In genomic region chr19:19053508-19054314, GRCh38 we compare ENCODE assay signal across 8 cellular contexts. TPM values are rescaled to one million over a fixed set of nuclear protein-coding genes. Genes with fewer than 3 reads are reported as not detected.
DNase-seq lines count a peak whose midpoint lies in the region; ATAC-seq, FAIRE-seq and TF ChIP-seq lines count a peak whose summit lies in the region.

No MANE protein-coding gene starts in this region.

- CTCF ChIA-PET in A673 (lab: Charles Lee) (no interaction called here), RWPE1 (lab: Yijun Ruan, JAX) (interaction anchor here (0.7 to 0.8 kb wide), 2 partner anchors 15 to 52 kb away, joined by 3 read pairs; no protein-coding TSS in a partner anchor)

- DNase-seq in A673 (ENCODE audit: low spot score) (peak; percentile 67), GM13976 (ENCODE audit: low spot score) (peak; percentile 81), RWPE1 (ENCODE audit: low spot score) (no peak), adrenal gland (peak; percentile 53 to 81 (median 71)), right cardiac atrium (peak; percentile 62 to 87 (median 84)), small intestine (peak; percentile 64)

- whole genome bisulfite sequencing in adrenal gland, 4 donors = 84 to 92% (median 90%) methylated on average over 17 to 25 of the region's 25 CpGs
- WGBS in right cardiac atrium = 85% methylated on average over 25 of the region's 25 CpGs
- 86 to 93% (median 88%) methylated on average over 24 to 25 of the region's 25 CpGs for WGBS in small intestine, 3 donors

- peak; percentile 54 to 68 for ATAC-seq in right cardiac atrium
- ATAC-seq in GM21447 (IDR thresholded peaks at IDR 0.05; ENCODE audit: unreplicated experiment) = no peak
- no peak for ATAC-seq in HG02840 (IDR thresholded peaks at IDR 0.05; ENCODE audit: low FRiP score, unreplicated experiment)

- POLR2A ChIA-PET in A673 (lab: Charles Lee; ENCODE audit: low non-redundant PET) (no interaction called here), RWPE1 (lab: Yijun Ruan, JAX; ENCODE audit: low non-redundant PET) (no interaction called here)

- H3K27ac ChIP-seq in A673 (ENCODE audit: low read depth, low read length, poor library complexity, severe bottlenecking) = no peak overlapping the region
- no peak overlapping the region for H3K27ac ChIP-seq in RWPE1
- no peak overlapping the region for H3K27ac ChIP-seq in adrenal gland
- no peak overlapping the region for H3K27ac ChIP-seq in right cardiac atrium (ENCODE audit: low read length)
- H3K27ac ChIP-seq in small intestine (ENCODE audit: low read depth in 1 of 2, low read length in 1 of 2) = no peak overlapping the region

- TF ChIP-seq CTCF in A673 (conservative IDR thresholded peaks at IDR 0.05; ENCODE audit: low read depth, low read length) (peak; percentile 81), GM13976 (IDR thresholded peaks at IDR 0.05; ENCODE audit: borderline replicate concordance, control extremely low read depth, extremely low read depth, insufficient read depth, missing control alignments) (peak; percentile 59), RWPE1 (conservative IDR thresholded peaks at IDR 0.05; ENCODE audit: low read depth) (peak; percentile 69), adrenal gland (IDR thresholded peaks at IDR 0.05) (peak; percentile 58 to 84 (median 73))

- H3K36me3 ChIP-seq in A673 (ENCODE audit: insufficient read depth, low read length, poor library complexity, severe bottlenecking) = peaks cover 45% of the 10 kb centered on the region
- H3K36me3 ChIP-seq in adrenal gland (replicated peaks in 1 of 2) = peaks cover 0 to 47% of the 10 kb centered on the region in 2 donors
- H3K36me3 ChIP-seq in small intestine (ENCODE audit: control insufficient read depth in 2 of 2, insufficient read depth in 2 of 2, low read length in 2 of 2) = peaks cover 0 to 5% of the 10 kb centered on the region in 2 donors

- no TSS peak for BruUV-seq in A673 (replicated peaks; lab: Mats Ljungman, UMichigan)

- no peak for FAIRE-seq in small intestine (lab: Jason Lieb, UNC)

- TF ChIP-seq POLR2A in adrenal gland (IDR thresholded peaks at IDR 0.05) = no peak

- H3K4me1 ChIP-seq in A673 (ENCODE audit: insufficient read depth, low read length, poor library complexity, severe bottlenecking) (no peaks in the 10 kb centered on the region), adrenal gland (replicated peaks in 1 of 2) (no peaks in the 10 kb centered on the region), right cardiac atrium (ENCODE audit: control insufficient read depth, insufficient read depth, low read length) (no peaks in the 10 kb centered on the region), small intestine (ENCODE audit: control insufficient read depth in 2 of 2, insufficient read depth in 1 of 2, low read depth in 1 of 2, low read length in 1 of 2) (no peaks in the 10 kb centered on the region)

- no peak overlapping the region for H3K4me3 ChIP-seq in A673 (ENCODE audit: low read depth, low read length, poor library complexity, severe bottlenecking)
- no peak overlapping the region for H3K4me3 ChIP-seq in adrenal gland
- no peak overlapping the region for H3K4me3 ChIP-seq in right cardiac atrium (ENCODE audit: low read length)
- no peak overlapping the region for H3K4me3 ChIP-seq in small intestine (ENCODE audit: low read depth in 1 of 2, low read length in 2 of 2)

- intact Hi-C loops in A673 (cut with micrococcal nuclease; ENCODE audit: unreplicated experiment) (loop anchor here (1.0 to 5.0 kb wide), 2 partner anchors 59 to 86 kb away; no protein-coding TSS in a partner anchor), adrenal gland (cut with DNase I) (loop anchor here (5.0 to 10.0 kb wide), 3 partner anchors 59 to 91 kb away; no protein-coding TSS in a partner anchor), right cardiac atrium (cut with DNase I) (no loop called here)

- no peaks in the 10 kb centered on the region for H3K9me3 ChIP-seq in A673 (ENCODE audit: low read depth, low read length, poor library complexity, severe bottlenecking)
- no peaks in the 10 kb centered on the region for H3K9me3 ChIP-seq in adrenal gland (replicated peaks in 1 of 3)
- no peaks in the 10 kb centered on the region for H3K9me3 ChIP-seq in right cardiac atrium (ENCODE audit: control insufficient read depth, low read length)
- H3K9me3 ChIP-seq in small intestine (ENCODE audit: control insufficient read depth, low read depth) = no peaks in the 10 kb centered on the region

- in situ Hi-C loops in GM13976 (cut with MboI; ENCODE audit: low sequenced_read_pairs, unreplicated experiment) = no loop called here

- H3K27me3 ChIP-seq in A673 (replicated peaks; ENCODE audit: insufficient read depth, low read depth, low read length, poor library complexity) = no peaks in the 10 kb centered on the region
- H3K27me3 ChIP-seq in adrenal gland = no peaks in the 10 kb centered on the region
- H3K27me3 ChIP-seq in right cardiac atrium (ENCODE audit: control insufficient read depth, insufficient read depth) = no peaks in the 10 kb centered on the region
- no peaks in the 10 kb centered on the region for H3K27me3 ChIP-seq in small intestine (ENCODE audit: control insufficient read depth in 2 of 2, insufficient read depth in 2 of 2, low read length in 2 of 2)

RNA-seq across cellular contexts. Expression of gene SLC25A42, which starts 10.1 kb away (rescaled TPM):
- total RNA-seq in A673 (2021) (3.5 and 4.5 TPM in 2 replicates), adrenal gland (10 to 100 TPM in 7 of 8 donors, 1 to 10 TPM in 1; 9.7 to 14.3 (median 13.3) TPM), right cardiac atrium (10 to 100 TPM; 13.4 to 18.7 (median 13.7) TPM)
- polyA plus RNA-seq in adrenal gland (10 to 100 TPM in 1 of 3 donors, 1 to 10 TPM in 2; 6.2 to 11.9 (median 10.0) TPM), right cardiac atrium (15.7 TPM), small intestine (1 to 10 TPM; 5.6 to 10.0 (median 8.7) TPM)

RNA-seq across cellular contexts. Expression of gene ARMC6, which starts 20.3 kb away (rescaled TPM):
- total RNA-seq in A673 (2021) (59.5 and 62.7 TPM in 2 replicates), adrenal gland (10 to 100 TPM; 16.7 to 31.5 (median 27.2) TPM), right cardiac atrium (10 to 100 TPM; 12.1 to 14.7 (median 13.8) TPM)
- polyA plus RNA-seq in adrenal gland (10 to 100 TPM; 26.5 to 39.3 (median 38.5) TPM), right cardiac atrium (16.7 TPM), small intestine (10 to 100 TPM; 17.4 to 25.1 (median 24.7) TPM)

RNA-seq across cellular contexts. Expression of gene SUGP2, which starts 20.4 kb away (rescaled TPM):
- 120 and 136 TPM in 2 replicates for total RNA-seq in A673 (2021)
- total RNA-seq in adrenal gland = 10 to 100 TPM; 22.0 to 87.6 (median 49.6) TPM
- 100 to 1,000 TPM in 2 of 3 donors, 10 to 100 TPM in 1; 39.6 to 291 (median 176) TPM for polyA plus RNA-seq in adrenal gland
- total RNA-seq in right cardiac atrium = 10 to 100 TPM; 50.3 to 77.7 (median 71.0) TPM
- 48.3 TPM for polyA plus RNA-seq in right cardiac atrium
- 10 to 100 TPM; 23.0 to 38.2 (median 28.6) TPM for polyA plus RNA-seq in small intestine

Comparison
In these comparisons a context has a peak if more than half of its experiments do, and no peak if none do; other contexts are left out.
1. ATAC-seq: peak in right cardiac atrium (2 of 2); none in GM21447 (single experiment) and HG02840 (single experiment).
2. intact Hi-C loops: an anchor here in A673 (1.0 to 5.0 kb wide) and adrenal gland (5.0 to 10.0 kb wide); none called in right cardiac atrium.
3. Peak in every context shown above with its lines, with median percentiles within 50 percentile points of each other: CTCF ChIP-seq.